Comparison of ENCODE assay signal across 8 cellular contexts in the genomic region with DNA sequence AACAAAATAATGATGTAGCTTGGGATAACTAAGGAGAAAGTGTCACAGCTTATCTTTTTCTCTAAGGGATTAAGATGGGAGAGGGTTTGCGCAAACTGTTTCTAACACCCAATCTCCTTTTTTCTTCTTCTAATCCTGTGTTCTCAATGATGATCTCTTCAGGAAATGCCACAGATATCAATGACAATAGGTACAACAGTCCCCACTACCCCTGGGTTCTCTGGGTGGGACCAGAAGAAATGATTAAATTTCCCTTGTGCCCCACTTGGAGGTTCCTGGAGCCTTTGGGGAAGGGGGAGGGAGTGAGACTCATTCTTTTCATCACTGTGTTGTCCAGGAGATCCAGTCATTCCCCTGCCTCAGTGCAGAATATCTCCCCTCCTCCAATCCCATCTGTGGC. TPM values are rescaled to one million over a fixed set of nuclear protein-coding genes. Genes with fewer than 3 reads are reported as not detected.
"Had no signal": no experiment of that assay in that cellular context is flagged by ENCODE, and none has a peak within 500 bp of the region (broad histone marks: within the 10 kb centered on the region; RNA-seq: fewer than 3 reads in every experiment).

No MANE protein-coding gene starts in this region.

- H3K4me3 ChIP-seq: K562 had no signal

- DNase-seq: IMR-90, KBM-7, KG1 had no signal

- H3K27ac ChIP-seq: HL-60 had no signal

- H3K9me3 Mint-ChIP-seq: IgD-negative memory B cell had no signal

- H3K27ac Mint-ChIP-seq: IgD-negative memory B cell had no signal

RNA-seq across cellular contexts. Expression of a gene that starts 22.2 kb away (rescaled TPM):
- total RNA-seq: HT-29 had no signal

RNA-seq across cellular contexts. Expression of a gene that starts 28.8 kb away (rescaled TPM):
- polyA plus RNA-seq: IgD-negative memory B cell had no signal

RNA-seq across cellular contexts. Expression of a gene that starts 32.6 kb away (rescaled TPM):
- total RNA-seq: HT-29, HT1080 had no signal
- polyA plus RNA-seq: IgD-negative memory B cell had no signal
